1 cellular context compared by ENCODE assay signal in genomic region chr20:17749979-17750721, GRCh38.
TF ChIP-seq lines count a peak whose summit lies in the region.

No MANE protein-coding gene starts in this region.

TF ChIP-seq in HepG2, 621 proteins besides CTCF, POLR2A, EP300 and RAD21 (continued from another document and continues in another):
- TF ChIP-seq HOMEZ (CRISPR knock-in tag; IDR thresholded peaks at IDR 0.05; ENCODE audit: low read depth): 0 out of 2 replicates have a peak, but pooled peaks have one; percentile 48
- no peak for TF ChIP-seq REST (IDR thresholded peaks at IDR 0.05; ENCODE audit: borderline replicate concordance in 1 of 2, low read depth in 1 of 2, low read length in 2 of 2)
- TF ChIP-seq ZNF546 (CRISPR knock-in tag; conservative IDR thresholded peaks at IDR 0.05): no peak
- no peak for TF ChIP-seq E2F1 (CRISPR knock-in tag; IDR thresholded peaks at IDR 0.05)
- peak; percentile 29 for TF ChIP-seq NR2F6 (IDR thresholded peaks at IDR 0.05)
- TF ChIP-seq NR2F6 (CRISPR knock-in tag; IDR thresholded peaks at IDR 0.05): peak; percentile 57
- 0 out of 2 replicates have a peak, but pooled peaks have one; percentile 63 for TF ChIP-seq SAFB2 (CRISPR knock-in tag; IDR thresholded peaks at IDR 0.05; ENCODE audit: borderline replicate concordance, low read depth)
- TF ChIP-seq FOXK2 (IDR thresholded peaks at IDR 0.05): no peak
- no peak for TF ChIP-seq PRMT3 (CRISPR knock-in tag; IDR thresholded peaks at IDR 0.05; ENCODE audit: borderline replicate concordance, low read depth)
- no peak for TF ChIP-seq TP53 (CRISPR knock-in tag; conservative IDR thresholded peaks at IDR 0.05)
- 0 out of 2 replicates have a peak, but pooled peaks have one; percentile 84 for TF ChIP-seq ZNF839 (CRISPR knock-in tag; IDR thresholded peaks at IDR 0.05; ENCODE audit: borderline replicate concordance)
- no peak for TF ChIP-seq ZNF777 (CRISPR knock-in tag; IDR thresholded peaks at IDR 0.05)
- peak; percentile 47 for TF ChIP-seq ZNF781 (CRISPR knock-in tag; IDR thresholded peaks at IDR 0.05; ENCODE audit: borderline replicate concordance, not compliant biosample characterization)
- TF ChIP-seq CBX2 (IDR thresholded peaks at IDR 0.05; ENCODE audit: low read depth, low read length): no peak
- no peak for TF ChIP-seq CBX2 (CRISPR knock-in tag; IDR thresholded peaks at IDR 0.05; ENCODE audit: low read depth)
- no peak for TF ChIP-seq CHD4 (IDR thresholded peaks at IDR 0.05; ENCODE audit: borderline replicate concordance, low read length)
- no peak for TF ChIP-seq MED13 (CRISPR knock-in tag; IDR thresholded peaks at IDR 0.05)
- TF ChIP-seq POGZ (CRISPR knock-in tag; IDR thresholded peaks at IDR 0.05): peak; percentile 47; the same call in 1 of the 2 replicates
- 0 out of 2 replicates have a peak, but pooled peaks have one; percentile 19 for TF ChIP-seq FOXA3 (CRISPR knock-in tag; IDR thresholded peaks at IDR 0.05)
- TF ChIP-seq GATAD2A (CRISPR knock-in tag; IDR thresholded peaks at IDR 0.05): peak; percentile 48; the same call in 1 of the 2 replicates
- no peak for TF ChIP-seq MXI1 (IDR thresholded peaks at IDR 0.05; ENCODE audit: borderline replicate concordance, low read depth, low read length)
- no peak for TF ChIP-seq ZNF562 (CRISPR knock-in tag; IDR thresholded peaks at IDR 0.05; ENCODE audit: borderline replicate concordance)
- no peak for TF ChIP-seq GLI4 (CRISPR knock-in tag; IDR thresholded peaks at IDR 0.05; ENCODE audit: borderline replicate concordance)
- TF ChIP-seq ZNF180 (CRISPR knock-in tag; IDR thresholded peaks at IDR 0.05; ENCODE audit: borderline replicate concordance, low read depth): no peak
- no peak for TF ChIP-seq ZNF766 (CRISPR knock-in tag; IDR thresholded peaks at IDR 0.05; ENCODE audit: borderline replicate concordance)
- no peak for TF ChIP-seq ZBTB2 (CRISPR knock-in tag; IDR thresholded peaks at IDR 0.05; ENCODE audit: low read depth)
- no peak for TF ChIP-seq ZNF784 (CRISPR knock-in tag; IDR thresholded peaks at IDR 0.05; ENCODE audit: borderline replicate concordance)
- no peak for TF ChIP-seq ZNF121 (CRISPR knock-in tag; IDR thresholded peaks at IDR 0.05)
- TF ChIP-seq ZNF775 (CRISPR knock-in tag; IDR thresholded peaks at IDR 0.05; ENCODE audit: borderline replicate concordance): no peak
- peak; percentile 66; the same call in 1 of the 2 replicates for TF ChIP-seq ZNF280D (CRISPR knock-in tag; IDR thresholded peaks at IDR 0.05)
- TF ChIP-seq SIN3A (IDR thresholded peaks at IDR 0.05; ENCODE audit: borderline replicate concordance, low read depth, low read length): 0 out of 2 replicates have a peak, but pooled peaks have one; percentile 6
- TF ChIP-seq RNF219 (CRISPR knock-in tag; IDR thresholded peaks at IDR 0.05): no peak
- TF ChIP-seq ZBTB46 (CRISPR knock-in tag; IDR thresholded peaks at IDR 0.05; ENCODE audit: borderline replicate concordance): no peak
- no peak for TF ChIP-seq ZNF232 (CRISPR knock-in tag; IDR thresholded peaks at IDR 0.05; ENCODE audit: borderline replicate concordance)
- TF ChIP-seq TEF (CRISPR knock-in tag; IDR thresholded peaks at IDR 0.05): no peak
- no peak for TF ChIP-seq AFF4 (CRISPR knock-in tag; IDR thresholded peaks at IDR 0.05)
